ENCODE assay signal across 1 cellular context in the genomic region with DNA sequence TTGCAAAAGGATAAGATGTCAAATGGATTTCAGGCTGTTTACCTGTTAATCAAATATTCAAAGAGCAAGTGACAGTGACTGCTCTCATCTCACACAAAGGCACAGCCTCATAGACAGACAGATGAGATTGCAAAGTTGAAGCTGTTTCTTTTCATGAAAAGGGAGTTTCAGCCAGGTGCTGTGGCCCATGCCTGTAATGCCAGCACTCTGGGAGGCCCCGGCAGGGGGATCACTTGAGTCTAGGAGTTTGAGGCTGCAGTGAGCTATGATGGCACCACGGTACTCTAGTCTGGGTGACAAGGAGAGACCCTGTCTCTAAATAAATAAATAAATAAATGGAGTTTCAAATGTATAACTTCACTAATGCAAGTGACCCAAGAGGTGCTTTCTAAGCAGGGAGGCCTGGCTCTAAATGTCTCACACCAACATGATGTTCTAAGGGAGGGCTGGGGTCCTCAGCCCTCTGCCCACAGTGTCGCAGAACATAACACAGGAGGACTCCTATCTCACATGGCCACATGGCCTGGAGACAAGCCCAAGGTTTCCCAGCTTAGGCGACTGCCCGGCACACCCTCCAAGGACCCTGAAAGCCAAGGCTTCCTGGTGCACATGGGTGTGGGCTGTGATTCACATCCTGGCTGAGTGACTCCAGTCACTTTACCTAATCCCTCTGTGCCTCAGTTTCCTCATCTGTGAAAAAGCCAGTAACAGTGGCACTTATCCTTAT.
TF ChIP-seq lines count a peak whose summit lies in the region.

No MANE protein-coding gene starts in this region.

TF ChIP-seq in HepG2, 621 proteins besides CTCF, POLR2A, EP300 and RAD21 (continued from another document):
- TF ChIP-seq, protein P1, sequence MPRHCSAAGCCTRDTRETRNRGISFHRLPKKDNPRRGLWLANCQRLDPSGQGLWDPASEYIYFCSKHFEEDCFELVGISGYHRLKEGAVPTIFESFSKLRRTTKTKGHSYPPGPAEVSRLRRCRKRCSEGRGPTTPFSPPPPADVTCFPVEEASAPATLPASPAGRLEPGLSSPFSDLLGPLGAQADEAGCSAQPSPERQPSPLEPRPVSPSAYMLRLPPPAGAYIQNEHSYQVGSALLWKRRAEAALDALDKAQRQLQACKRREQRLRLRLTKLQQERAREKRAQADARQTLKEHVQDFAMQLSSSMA (CRISPR knock-in tag; IDR thresholded peaks at IDR 0.05) = no peak
